Comparison of ENCODE assay signal across 7 cellular contexts in the genomic region with DNA sequence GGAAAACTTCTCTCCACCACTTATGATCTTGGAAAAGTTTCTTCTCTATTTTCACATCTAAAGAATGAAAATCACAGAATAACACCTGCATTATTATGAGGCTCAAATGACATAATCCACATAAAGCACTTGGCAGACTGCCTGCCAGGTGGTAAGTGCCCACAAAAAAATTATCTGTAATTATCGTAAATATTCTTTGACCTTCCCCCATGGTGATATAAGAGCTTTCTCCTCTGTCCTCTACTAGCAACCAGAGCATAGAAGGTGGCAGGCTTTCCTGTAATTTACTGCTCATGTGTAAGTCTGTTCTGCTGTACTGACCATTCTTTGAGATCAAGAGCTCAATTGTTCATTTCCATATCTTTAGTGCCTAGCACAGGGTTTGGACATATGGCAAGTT. TPM values are rescaled to one million over a fixed set of nuclear protein-coding genes. Genes with fewer than 3 reads are reported as not detected.
DNase-seq lines count a peak whose midpoint lies in the region; ATAC-seq and TF ChIP-seq lines count a peak whose summit lies in the region.

No MANE protein-coding gene starts in this region.

- H3K27ac Mint-ChIP-seq in activated B cell treated with CpG ODN at 0.5 μM for 24 hours (peak overlapping the region; percentile 92), natural killer cell (peak overlapping the region; percentile 77 to 85), endothelial cell (ENCODE audit: unreplicated experiment) (no peak overlapping the region)

- H3K4me1 Mint-ChIP-seq in activated B cell treated with CpG ODN at 0.5 μM for 24 hours = peaks cover 30% of the 10 kb centered on the region
- peaks cover 15 to 16% of the 10 kb centered on the region in 2 donors for H3K4me1 Mint-ChIP-seq in natural killer cell
- peaks cover 6% of the 10 kb centered on the region for H3K4me1 Mint-ChIP-seq in endothelial cell (ENCODE audit: unreplicated experiment)

- POLR2A ChIA-PET in activated B cell treated with CpG ODN at 0.5 μM for 24 hours (lab: Charles Lee) = interaction anchor here (0.6 to 3.9 kb wide), 8 partner anchors 9 to 529 kb away, joined by 3 to 65 read pairs (median 9); a partner anchor contains a TSS

- DNase-seq in activated B cell treated with CpG ODN at 0.5 μM for 24 hours (no peak), natural killer cell (no peak), endothelial cell (ENCODE audit: low spot score) (no peak)
- DNase-seq in stimulated activated CD4-positive, alpha-beta T cell treated with anti-CD3 and anti-CD28 coated beads, Interleukin-1b, Interleukin-23, amount 100 ng/mL, for 48 hours = no peak

- CTCF ChIA-PET in activated B cell treated with CpG ODN at 0.5 μM for 24 hours (lab: Charles Lee) = interaction anchor here (0.8 to 5.6 kb wide), 19 partner anchors 10 to 150 kb away, joined by 3 to 87 read pairs (median 5); a partner anchor contains a TSS

- ATAC-seq in GM19455 (IDR thresholded peaks at IDR 0.05; ENCODE audit: unreplicated experiment) (peak; percentile 5), HG03558 (IDR thresholded peaks at IDR 0.05; ENCODE audit: extremely low read depth, unreplicated experiment) (peak; percentile 6), activated B cell treated with CpG ODN at 0.5 μM for 24 hours (ENCODE audit: low read depth) (peak; percentile 18), natural killer cell (no peak), HG02840 (IDR thresholded peaks at IDR 0.05; ENCODE audit: low FRiP score, unreplicated experiment) (no peak)

- intact Hi-C loops in activated B cell treated with CpG ODN at 0.5 μM for 24 hours (cut with micrococcal nuclease) = loop anchor here (1.0 to 2.0 kb wide), 10 partner anchors 9 to 338 kb away; a partner anchor contains a TSS
- intact Hi-C loops in natural killer cell (cut with micrococcal nuclease) = loop anchor here (1.0 to 2.0 kb wide), 2 partner anchors 124 to 151 kb away; a partner anchor contains a TSS

- H3K27me3 Mint-ChIP-seq in activated B cell treated with CpG ODN at 0.5 μM for 24 hours = no peaks in the 10 kb centered on the region
- H3K27me3 Mint-ChIP-seq in natural killer cell (ENCODE audit: low read depth in 2 of 2) = no peaks in the 10 kb centered on the region
- H3K27me3 Mint-ChIP-seq in endothelial cell (ENCODE audit: unreplicated experiment) = no peaks in the 10 kb centered on the region

- no peaks in the 10 kb centered on the region for H3K36me3 Mint-ChIP-seq in activated B cell treated with CpG ODN at 0.5 μM for 24 hours (ENCODE audit: low read depth)
- no peaks in the 10 kb centered on the region for H3K36me3 Mint-ChIP-seq in natural killer cell
- H3K36me3 Mint-ChIP-seq in endothelial cell (ENCODE audit: low read depth, unreplicated experiment) = no peaks in the 10 kb centered on the region

- TF ChIP-seq CTCF in activated B cell treated with CpG ODN at 0.5 μM for 24 hours (IDR thresholded peaks at IDR 0.05) = no peak
- TF ChIP-seq CTCF in natural killer cell (IDR thresholded peaks at IDR 0.05) = no peak
- TF ChIP-seq CTCF in endothelial cell (IDR thresholded peaks at IDR 0.05; ENCODE audit: unreplicated experiment) = no peak

- H3K4me3 Mint-ChIP-seq in activated B cell treated with CpG ODN at 0.5 μM for 24 hours (peak overlapping the region; percentile 76), natural killer cell (peak overlapping the region; percentile 83), endothelial cell (ENCODE audit: unreplicated experiment) (no peak overlapping the region)

- H3K9me3 Mint-ChIP-seq in activated B cell treated with CpG ODN at 0.5 μM for 24 hours = no peaks in the 10 kb centered on the region
- no peaks in the 10 kb centered on the region for H3K9me3 Mint-ChIP-seq in natural killer cell
- H3K9me3 Mint-ChIP-seq in endothelial cell (ENCODE audit: unreplicated experiment) = no peaks in the 10 kb centered on the region

RNA-seq across cellular contexts. Expression of a gene that starts 51.7 kb away (rescaled TPM):
- total RNA-seq in activated B cell treated with CpG ODN at 0.5 μM for 24 hours = 55.2 and 63.7 TPM in 2 replicates
- total RNA-seq in natural killer cell = 10 to 100 TPM; 26.0 to 36.9 (median 34.0) TPM
- total RNA-seq in endothelial cell (ENCODE audit: unreplicated experiment) = 18.5 TPM

Comparison
In these comparisons a context has a peak if more than half of its experiments do, and no peak if none do; other contexts are left out.
1. ATAC-seq: peak in GM19455 (single experiment), HG03558 (single experiment) and activated B cell treated with CpG ODN at 0.5 μM for 24 hours (single experiment); none in natural killer cell (0 of 3) and HG02840 (single experiment).